8 cellular contexts compared by ENCODE assay signal in genomic region chrX:134459683-134460004, GRCh38. TPM values are rescaled to one million over a fixed set of nuclear protein-coding genes. Genes with fewer than 3 reads are reported as not detected.
A peak's percentile ranks its signal among the peaks of the same experiment; 100 is the strongest.
DNase-seq lines count a peak whose midpoint lies in the region; ATAC-seq, FAIRE-seq and TF ChIP-seq lines count a peak whose summit lies in the region.

No MANE protein-coding gene starts in this region.

- no peak for TF ChIP-seq RAD21 in GM12878 (IDR thresholded peaks at IDR 0.05; ENCODE audit: insufficient read depth, low read depth, low read length)

- H3K36me3 ChIP-seq in HUES48 (ENCODE audit: control insufficient read depth, insufficient read depth, low read length) (0 out of 2 replicates have a peak, but pooled peaks cover 5% of the 10 kb centered on the region), GM12878 (ENCODE audit: control insufficient read depth in 2 of 2, insufficient read depth in 2 of 2, low read length in 1 of 2) (no peaks in the 10 kb centered on the region), right lobe of liver (no peaks in the 10 kb centered on the region), uterus (no peaks in the 10 kb centered on the region)

- TF ChIP-seq POLR2A in GM12878 (IDR thresholded peaks at IDR 0.05; ENCODE audit: low read depth, low read length) (no peak), right lobe of liver (IDR thresholded peaks at IDR 0.05) (no peak), uterus (IDR thresholded peaks at IDR 0.05) (no peak)

- intact Hi-C loops in GM12878 (cut with micrococcal nuclease; ENCODE audit: unreplicated experiment): loop anchor here (2.0 kb wide), 1 partner anchor 37 kb away; no protein-coding TSS in a partner anchor
- intact Hi-C loops in right lobe of liver (cut with DNase I): no loop called here
- intact Hi-C loops in uterus (cut with DNase I; ENCODE audit: low total_unique reads): no loop called here

- 22% methylated on average over 12 of the region's 12 CpGs for WGBS in GM12878 (ENCODE audit: insufficient coverage, insufficient replicate concordance, low lambda C conversion rate, missing lambda C conversion rate)
- 22% methylated on average over 12 of the region's 12 CpGs for WGBS in right lobe of liver (ENCODE audit: insufficient coverage, low coverage, low lambda C conversion rate, missing lambda C conversion rate)

- RAD21 ChIA-PET in GM12878 (lab: Charles Lee; ENCODE audit: unreplicated experiment): no interaction called here

- peak overlapping the region; percentile 83 for H3K4me3 ChIP-seq in HUES48 (ENCODE audit: low read depth, low read length)
- peak overlapping the region; percentile 70; the same call in 1 of the 2 replicates for H3K4me3 ChIP-seq in GM12878
- peak overlapping the region; percentile 27 to 68 (median 61) for H3K4me3 ChIP-seq in right lobe of liver
- peak overlapping the region in 1 of 2 donors; percentile 68 for H3K4me3 ChIP-seq in uterus

- TF ChIP-seq EP300 in GM12878 (IDR thresholded peaks at IDR 0.05; ENCODE audit: borderline replicate concordance in 1 of 2, control insufficient read depth in 1 of 2, low read depth in 2 of 2, low read length in 2 of 2): no peak

- H2AFZ ChIP-seq in GM12878 (ENCODE audit: control insufficient read depth, low read depth, low read length): peak overlapping the region; percentile 89

- no peak for FAIRE-seq in GM12878 (lab: Jason Lieb, UNC)

- SMC1A ChIA-PET in GM12878 (lab: Charles Lee; ENCODE audit: uncharacterized antibody, unreplicated experiment): no interaction called here

- CTCF ChIA-PET in GM12878 (lab: Yijun Ruan, JAX): interaction anchor here (1.9 kb wide), 1 partner anchor 15 kb away, joined by 6 read pairs; no protein-coding TSS in a partner anchor

- ATAC-seq in GM19397 (IDR thresholded peaks at IDR 0.05; ENCODE audit: unreplicated experiment): peak; percentile 10
- peak; percentile 8 for ATAC-seq in GM12878
- ATAC-seq in right lobe of liver: peak in 3 of 4 donors; percentile 4 to 34 (median 7)

- no peaks in the 10 kb centered on the region for H3K27me3 ChIP-seq in HUES48 (ENCODE audit: control insufficient read depth, insufficient read depth, low read length)
- H3K27me3 ChIP-seq in GM12878 (replicated peaks in 1 of 2; ENCODE audit: control insufficient read depth in 2 of 2, insufficient read depth in 2 of 2, low read length in 1 of 2): no peaks in the 10 kb centered on the region
- no peaks in the 10 kb centered on the region for H3K27me3 ChIP-seq in right lobe of liver
- H3K27me3 ChIP-seq in uterus: no peaks in the 10 kb centered on the region

- H3K4me1 ChIP-seq in HUES48 (ENCODE audit: control insufficient read depth, insufficient read depth, low read length) (peaks cover 4% of the 10 kb centered on the region; the same call in 1 of the 2 replicates), GM12878 (ENCODE audit: control insufficient read depth, insufficient read depth, low read length) (no peaks in the 10 kb centered on the region), right lobe of liver (peaks cover 0 to 10% (median 2%) of the 10 kb centered on the region in 4 donors), uterus (no peaks in the 10 kb centered on the region)

- peak overlapping the region; percentile 22 for H3K27ac ChIP-seq in HUES48 (ENCODE audit: low read depth, low read length)
- peak overlapping the region; percentile 61 for H3K27ac ChIP-seq in GM12878 (ENCODE audit: control insufficient read depth, insufficient read depth)
- no peak overlapping the region for H3K27ac ChIP-seq in right lobe of liver
- H3K27ac ChIP-seq in uterus: peak overlapping the region; percentile 37 to 56

- in situ Hi-C loops in ACHN (cut with HindIII; ENCODE audit: low pct_ligation_motif_present, low pct_unique_long_range_greater_than_20kb, low sequenced_read_pairs): no loop called here
- in situ Hi-C loops in GM12878 (cut with MboI): no loop called here

- H3K9ac ChIP-seq in HUES48 (ENCODE audit: low read depth, low read length): peak overlapping the region; percentile 40
- peak overlapping the region; percentile 58; the same call in 1 of the 2 replicates for H3K9ac ChIP-seq in GM12878 (ENCODE audit: control insufficient read depth, insufficient read depth, low read length)

- H4K20me1 ChIP-seq in GM12878 (ENCODE audit: control insufficient read depth, insufficient read depth): no peaks in the 10 kb centered on the region

- POLR2A ChIA-PET in GM12878 (lab: Charles Lee): no interaction called here

- peak overlapping the region; percentile 78 for H3K4me2 ChIP-seq in GM12878 (ENCODE audit: control insufficient read depth, insufficient read depth)

- DNase-seq in ACHN (peak; percentile 44), GM12878 (ENCODE audit: low read depth, low spot score) (no peak), right lobe of liver (no peak), uterus (no peak), ureter (ENCODE audit: low spot score) (no peak), GM19238 (ENCODE audit: insufficient read length, low spot score) (no peak)

- no TSS peak for BruUV-seq in GM12878 (replicated peaks; lab: Mats Ljungman, UMichigan)

- H3K9me3 ChIP-seq in HUES48 (ENCODE audit: control insufficient read depth, insufficient read depth, low read length) (no peaks in the 10 kb centered on the region), GM12878 (replicated peaks; ENCODE audit: control insufficient read depth, insufficient read depth, low read length) (no peaks in the 10 kb centered on the region), right lobe of liver (no peaks in the 10 kb centered on the region), uterus (no peaks in the 10 kb centered on the region)

- peaks cover 27% of the 10 kb centered on the region for H3K79me2 ChIP-seq in GM12878 (ENCODE audit: control insufficient read depth, insufficient read depth, low read length)

- TF ChIP-seq CTCF in GM12878 (IDR thresholded peaks at IDR 0.05 in 2 of 3, conservative IDR thresholded peaks at IDR 0.05 in 1 of 3; ENCODE audit: control insufficient read depth in 2 of 3, extremely low read depth in 1 of 3, insufficient read depth in 1 of 3, low read depth in 3 of 3, low read length in 3 of 3): no peak
- TF ChIP-seq CTCF in right lobe of liver (IDR thresholded peaks at IDR 0.05): no peak
- TF ChIP-seq CTCF in uterus (IDR thresholded peaks at IDR 0.05): no peak

TF ChIP-seq in GM12878, 131 proteins besides CTCF, POLR2A, EP300 and RAD21:
- TF ChIP-seq IKZF1 (conservative IDR thresholded peaks at IDR 0.05): 0 out of 2 replicates have a peak, but pooled peaks have one; percentile 18
- TF ChIP-seq ZNF24 (IDR thresholded peaks at IDR 0.05): no peak

RNA-seq across cellular contexts. Expression of gene HPRT1, which starts 0.3 kb away (rescaled TPM):
- total RNA-seq in GM12878 (2013; cell fraction: nucleolus; rRNA removed): 7.5 and 9.7 TPM in 2 replicates
- total RNA-seq in GM12878 (2014; rRNA removed) (19.3 and 20.8 TPM in 2 replicates), GM12878 (2014; rRNA removed; fragmentation: Illumina TruSeq; extraction: Trizol) (33.3 and 34.8 TPM in 2 replicates), GM12878 (2021) (65.4 and 66.3 TPM in 2 replicates), right lobe of liver (10 to 100 TPM in 3 of 6 experiments, 1 to 10 TPM in 3; 5.0 to 11.1 (median 9.0) TPM), uterus (10 to 100 TPM in 3 of 4 donors, 1 to 10 TPM in 1; 5.3 to 20.4 (median 16.2) TPM), ureter (37.4 TPM)
- 37.3 TPM for polyA plus RNA-seq in GM12878 (2011; ENCODE audit: low read depth)
- polyA plus RNA-seq in GM12878 (2011; rRNA removed) (80.8 and 96.3 TPM in 2 replicates), GM12878 (2014; fragmentation: Illumina TruSeq; extraction: Trizol) (110 and 124 TPM in 2 replicates), GM12878 (2014; fragmentation: Nextera tagmentation; extraction: Ambion mirVana) (100 to 1,000 TPM; 105 to 111 TPM), GM12878 (2014; rRNA removed) (69.6 and 72.5 TPM in 2 replicates), GM12878 (2016; fragmentation: Nextera tagmentation; extraction: Ambion mirVana) (100 to 1,000 TPM; 152 to 161 TPM)
- 25.7 and 28.1 TPM in 2 replicates for polyA plus RNA-seq in GM12878 (2011; cell fraction: cytosol; rRNA removed)
- polyA plus RNA-seq in GM12878 (2011; cell fraction: nucleus; rRNA removed): 22.5 and 28.8 TPM in 2 replicates
- 50.8 and 62.6 TPM in 2 replicates for polyA plus RNA-seq in GM12878 (2012)
- 15.1 and 43.8 TPM in 2 replicates for polyA minus RNA-seq in GM12878 (2011; rRNA and poly(A)+ RNA removed)
- polyA minus RNA-seq in GM12878 (2011; cell fraction: cytosol; rRNA and poly(A)+ RNA removed): 13.0 and 23.5 TPM in 2 replicates
- polyA minus RNA-seq in GM12878 (2011; cell fraction: nucleus; rRNA and poly(A)+ RNA removed): 8.1 and 9.3 TPM in 2 replicates

Comparison
In these comparisons a context has a peak if more than half of its experiments do, and no peak if none do; other contexts are left out.
1. H3K27ac ChIP-seq: peak in HUES48 (single experiment), GM12878 (single experiment) and uterus (2 of 2); none in right lobe of liver (0 of 3).
2. Peak in every context shown above with its lines, with median percentiles within 50 percentile points of each other: ATAC-seq.